3 cellular contexts compared by ENCODE assay signal in genomic region chr19:29554149-29554548, GRCh38.
TF ChIP-seq lines count a peak whose summit lies in the region.

No MANE protein-coding gene starts in this region.

TF ChIP-seq in HepG2, 621 proteins besides CTCF, POLR2A, EP300 and RAD21:
- TF ChIP-seq UBTF (CRISPR knock-in tag; IDR thresholded peaks at IDR 0.05) (no peak), HOXA5 (CRISPR knock-in tag; IDR thresholded peaks at IDR 0.05) (no peak), MZF1 (CRISPR knock-in tag; IDR thresholded peaks at IDR 0.05; ENCODE audit: borderline replicate concordance) (no peak), MEF2D (CRISPR knock-in tag; IDR thresholded peaks at IDR 0.05) (no peak), KLF16 (CRISPR knock-in tag; IDR thresholded peaks at IDR 0.05) (no peak), ZNF337 (CRISPR knock-in tag; IDR thresholded peaks at IDR 0.05; ENCODE audit: borderline replicate concordance, low read depth) (peak; percentile 95; the same call in 1 of the 2 replicates), ZNF605 (CRISPR knock-in tag; IDR thresholded peaks at IDR 0.05) (no peak), MEIS1 (CRISPR knock-in tag; IDR thresholded peaks at IDR 0.05; ENCODE audit: borderline replicate concordance) (no peak)

TF ChIP-seq in A549, 52 proteins besides CTCF, POLR2A, EP300 and RAD21:
- TF ChIP-seq NFE2L2 (conservative IDR thresholded peaks at IDR 0.05; ENCODE audit: low read length) (no peak), MAX (IDR thresholded peaks at IDR 0.05) (no peak), RARB (CRISPR knock-in tag; IDR thresholded peaks at IDR 0.05) (no peak), HOXA7 (CRISPR knock-in tag; IDR thresholded peaks at IDR 0.05) (no peak), HEYL (CRISPR knock-in tag; IDR thresholded peaks at IDR 0.05) (no peak), HOXB5 (CRISPR knock-in tag; IDR thresholded peaks at IDR 0.05) (no peak)

TF ChIP-seq in HEK293, 187 proteins besides CTCF, POLR2A, EP300 and RAD21:
- TF ChIP-seq ZNF133 (tag by site-specific recombination; IDR thresholded peaks at IDR 0.05): peak; percentile 82
- no peak for TF ChIP-seq ZNF701 (tag by site-specific recombination; IDR thresholded peaks at IDR 0.05)
- TF ChIP-seq, protein P1, sequence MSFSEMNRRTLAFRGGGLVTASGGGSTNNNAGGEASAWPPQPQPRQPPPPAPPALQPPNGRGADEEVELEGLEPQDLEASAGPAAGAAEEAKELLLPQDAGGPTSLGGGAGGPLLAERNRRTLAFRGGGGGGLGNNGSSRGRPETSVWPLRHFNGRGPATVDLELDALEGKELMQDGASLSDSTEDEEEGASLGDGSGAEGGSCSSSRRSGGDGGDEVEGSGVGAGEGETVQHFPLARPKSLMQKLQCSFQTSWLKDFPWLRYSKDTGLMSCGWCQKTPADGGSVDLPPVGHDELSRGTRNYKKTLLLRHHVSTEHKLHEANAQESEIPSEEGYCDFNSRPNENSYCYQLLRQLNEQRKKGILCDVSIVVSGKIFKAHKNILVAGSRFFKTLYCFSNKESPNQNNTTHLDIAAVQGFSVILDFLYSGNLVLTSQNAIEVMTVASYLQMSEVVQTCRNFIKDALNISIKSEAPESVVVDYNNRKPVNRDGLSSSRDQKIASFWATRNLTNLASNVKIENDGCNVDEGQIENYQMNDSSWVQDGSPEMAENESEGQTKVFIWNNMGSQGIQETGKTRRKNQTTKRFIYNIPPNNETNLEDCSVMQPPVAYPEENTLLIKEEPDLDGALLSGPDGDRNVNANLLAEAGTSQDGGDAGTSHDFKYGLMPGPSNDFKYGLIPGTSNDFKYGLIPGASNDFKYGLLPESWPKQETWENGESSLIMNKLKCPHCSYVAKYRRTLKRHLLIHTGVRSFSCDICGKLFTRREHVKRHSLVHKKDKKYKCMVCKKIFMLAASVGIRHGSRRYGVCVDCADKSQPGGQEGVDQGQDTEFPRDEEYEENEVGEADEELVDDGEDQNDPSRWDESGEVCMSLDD (tag by site-specific recombination; IDR thresholded peaks at IDR 0.05): no peak
- TF ChIP-seq ZNF280D (tag by site-specific recombination; IDR thresholded peaks at IDR 0.05): peak; percentile 56; the same call in 1 of the 2 replicates
- no peak for TF ChIP-seq ZNF184 (tag by site-specific recombination; IDR thresholded peaks at IDR 0.05)
- TF ChIP-seq ZNF341 (tag by site-specific recombination; IDR thresholded peaks at IDR 0.05; ENCODE audit: low read depth): no peak
- TF ChIP-seq PRDM10 (tag by site-specific recombination; IDR thresholded peaks at IDR 0.05): no peak
- peak; percentile 73 for TF ChIP-seq SETDB1 (IDR thresholded peaks at IDR 0.05; ENCODE audit: insufficient read length, low read length)
- TF ChIP-seq ZNF626 (tag by site-specific recombination; IDR thresholded peaks at IDR 0.05): 0 out of 2 replicates have a peak, but pooled peaks have one; percentile 53
- no peak for TF ChIP-seq MYNN (tag by site-specific recombination; IDR thresholded peaks at IDR 0.05; ENCODE audit: borderline replicate concordance)
TF ChIP-seq in HEK293: peak in this region for 4.
